In the genomic region with DNA sequence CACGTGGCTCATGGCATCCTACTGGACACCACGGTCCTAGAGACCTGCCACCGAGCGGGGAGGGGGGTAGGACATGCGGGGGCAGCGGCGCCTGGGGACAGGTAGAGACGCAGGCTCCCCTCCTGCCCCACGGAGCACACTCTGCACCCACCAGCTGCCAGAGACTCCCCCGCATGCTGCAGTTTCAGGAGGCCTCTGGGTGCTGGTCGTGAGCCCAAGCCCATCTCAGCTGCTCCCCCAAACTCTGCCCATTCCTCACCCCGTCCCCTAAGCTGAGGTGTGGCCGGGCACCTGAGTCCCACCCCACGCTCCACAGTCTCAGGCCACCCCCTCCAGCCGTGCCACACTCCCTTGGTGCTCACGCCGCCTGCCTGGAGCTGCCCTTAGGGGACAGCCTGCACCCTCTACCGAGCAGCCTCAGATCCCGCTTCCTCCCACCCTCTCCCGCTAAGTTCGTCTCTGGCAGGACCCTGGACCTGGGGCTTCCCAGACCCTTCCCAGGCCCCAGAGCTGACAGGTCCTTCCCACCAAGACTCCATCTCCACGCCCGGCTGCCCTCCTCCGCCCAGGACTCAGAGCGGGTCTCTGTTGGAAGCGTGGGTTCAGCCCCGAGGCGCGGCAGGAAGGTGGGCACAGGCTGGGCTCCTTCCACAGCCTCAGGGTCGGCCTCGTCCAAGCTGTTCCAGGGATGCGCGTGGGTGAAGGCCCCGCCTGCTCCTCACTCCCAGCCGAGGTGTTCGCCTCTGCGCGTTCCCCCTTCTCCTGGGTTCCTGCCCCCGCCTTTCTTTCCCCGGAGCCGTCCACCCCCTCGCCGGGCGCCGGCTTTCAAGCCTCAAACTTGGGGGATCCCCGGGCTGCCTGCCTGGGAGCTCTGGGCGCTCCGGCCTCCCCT, we compare ENCODE assay signal across 6 cellular contexts. TPM values are rescaled to one million over a fixed set of nuclear protein-coding genes. Genes with fewer than 3 reads are reported as not detected.
DNase-seq lines count a peak whose midpoint lies in the region; ATAC-seq and TF ChIP-seq lines count a peak whose summit lies in the region.

No MANE protein-coding gene starts in this region.

- TF ChIP-seq CTCF in HFFc6 (IDR thresholded peaks at IDR 0.05), result no peak
- TF ChIP-seq CTCF in cardiac fibroblast (IDR thresholded peaks at IDR 0.05; ENCODE audit: low read depth, low read length), result no peak

- peak overlapping the region; percentile 60 for H3K4me3 Mint-ChIP-seq in HFFc6

- peaks cover 20% of the 10 kb centered on the region for H3K36me3 Mint-ChIP-seq in HFFc6 (ENCODE audit: low read depth)

- H3K4me1 Mint-ChIP-seq in HFFc6 (ENCODE audit: low read depth), result peaks cover 6% of the 10 kb centered on the region; the same call in 1 of the 2 replicates

- no peak for DNase-seq in HFFc6
- DNase-seq in cardiac fibroblast (ENCODE audit: low read depth in 2 of 2), result peak in 1 of 2 donors; percentile 4
- peak; percentile 34 for DNase-seq in occipital lobe (lab: John Stamatoyannopoulos, UW)
- no peak for DNase-seq in glomerular visceral epithelial cell (ENCODE audit: extremely low spot score)

- peaks cover 29% of the 10 kb centered on the region for H3K9me3 Mint-ChIP-seq in HFFc6

- ATAC-seq in HG03097 (IDR thresholded peaks at IDR 0.05; ENCODE audit: low FRiP score, unreplicated experiment) (no peak), HG03460 (IDR thresholded peaks at IDR 0.05; ENCODE audit: unreplicated experiment) (no peak)

- H3K4me3 ChIP-seq in cardiac fibroblast (replicated peaks in 1 of 2; ENCODE audit: low read depth in 2 of 2, low read length in 2 of 2), result peak overlapping the region; percentile 62 to 70

- peaks cover 7% of the 10 kb centered on the region for H3K27me3 Mint-ChIP-seq in HFFc6 (ENCODE audit: insufficient read depth)

- no peak overlapping the region for H3K27ac Mint-ChIP-seq in HFFc6

RNA-seq across cellular contexts. Expression of a gene that starts 1.3 kb away (rescaled TPM):
- total RNA-seq in HFFc6 (2021; fragmentation: NEBNext Ultra II Directional; extraction: Animal tissue kit (Norgen Biotek cat#: 25700)), result 10 to 100 TPM in 2 of 6 experiments, 1 to 10 TPM in 4; 8.0 to 14.8 (median 9.3) TPM
- total RNA-seq in occipital lobe, result 17.0 TPM

RNA-seq across cellular contexts. Expression of a gene that starts 19.3 kb away (rescaled TPM):
- 10 to 100 TPM; 27.7 to 36.3 (median 33.7) TPM for total RNA-seq in HFFc6 (2021; fragmentation: NEBNext Ultra II Directional; extraction: Animal tissue kit (Norgen Biotek cat#: 25700))
- 21.2 TPM for total RNA-seq in occipital lobe

RNA-seq across cellular contexts. Expression of a gene that starts 38.3 kb away (rescaled TPM):
- 1 to 10 TPM in 5 of 6 experiments, under 1 TPM in 1; 0.96 to 2.9 (median 1.6) TPM for total RNA-seq in HFFc6 (2021; fragmentation: NEBNext Ultra II Directional; extraction: Animal tissue kit (Norgen Biotek cat#: 25700))
- total RNA-seq in occipital lobe, result 11.1 TPM

RNA-seq across cellular contexts. Expression of a gene that starts 48.9 kb away (rescaled TPM):
- total RNA-seq in HFFc6 (2021; fragmentation: NEBNext Ultra II Directional; extraction: Animal tissue kit (Norgen Biotek cat#: 25700)), result 10 to 100 TPM; 60.6 to 73.5 (median 66.3) TPM
- total RNA-seq in occipital lobe, result 52.4 TPM

RNA-seq across cellular contexts. Expression of a gene that starts 54.7 kb away (rescaled TPM):
- 10 to 100 TPM; 47.3 to 67.6 (median 62.5) TPM for total RNA-seq in HFFc6 (2021; fragmentation: NEBNext Ultra II Directional; extraction: Animal tissue kit (Norgen Biotek cat#: 25700))
- total RNA-seq in occipital lobe, result 58.2 TPM
